13 cellular contexts compared by ENCODE assay signal in genomic region chr16:27434141-27435051, GRCh38. TPM values are rescaled to one million over a fixed set of nuclear protein-coding genes. Genes with fewer than 3 reads are reported as not detected.
DNase-seq lines count a peak whose midpoint lies in the region; ATAC-seq and TF ChIP-seq lines count a peak whose summit lies in the region.
"Had no signal": no experiment of that assay in that cellular context is flagged by ENCODE, and none has a peak within 500 bp of the region (broad histone marks: within the 10 kb centered on the region; RNA-seq: fewer than 3 reads in every experiment).

No MANE protein-coding gene starts in this region.

- peak overlapping the region in 3 of 6 donors; percentile 23 to 66 (median 62) for H3K27ac Mint-ChIP-seq in immature natural killer cell

- no peak for TF ChIP-seq POLR2A in lower leg skin (IDR thresholded peaks at IDR 0.05)
- no peak for TF ChIP-seq POLR2A in stomach (IDR thresholded peaks at IDR 0.05)

- no peak for TF ChIP-seq CTCF in lower leg skin (IDR thresholded peaks at IDR 0.05)
- no peak for TF ChIP-seq CTCF in stomach (IDR thresholded peaks at IDR 0.05)

- no peak for ATAC-seq in activated T-cell treated with anti-CD3 and anti-CD28 coated beads, Interleukin-2, amount 50 U/mL, for 4 hours
- ATAC-seq: SK-N-SH treated with all-trans-retinoic acid at 6 μM for 48 hours had no signal

- WGBS in lower leg skin, 2 donors: 87 to 88% methylated on average over 16 of the region's 16 CpGs
- WGBS in stomach, 5 donors: 81 to 91% (median 87%) methylated on average over 16 of the region's 16 CpGs

- peaks cover 37% of the 10 kb centered on the region for H3K36me3 Mint-ChIP-seq in activated T-cell treated with anti-CD3 and anti-CD28 coated beads, Interleukin-2, amount 50 U/mL, for 4 hours (ENCODE audit: insufficient read depth)
- H3K36me3 Mint-ChIP-seq in immature natural killer cell: peaks cover 8 to 38% (median 30%) of the 10 kb centered on the region in 3 donors

- H3K4me1 Mint-ChIP-seq in activated T-cell treated with anti-CD3 and anti-CD28 coated beads, Interleukin-2, amount 50 U/mL, for 4 hours (ENCODE audit: low read depth): peaks cover 23% of the 10 kb centered on the region
- H3K4me1 Mint-ChIP-seq in immature natural killer cell: peaks cover 27 to 28% of the 10 kb centered on the region in 2 donors

- TF ChIP-seq EP300 in stomach (IDR thresholded peaks at IDR 0.05): no peak

- H3K4me3 ChIP-seq in lower leg skin (ENCODE audit: low read depth, poor library complexity, severe bottlenecking) (no peak overlapping the region), stomach (no peak overlapping the region)
- H3K4me3 ChIP-seq: breast epithelium had no signal

- H3K9me3 Mint-ChIP-seq in activated T-cell treated with anti-CD3 and anti-CD28 coated beads, Interleukin-2, amount 50 U/mL, for 4 hours: no peaks in the 10 kb centered on the region
- H3K9me3 Mint-ChIP-seq in immature natural killer cell: no peaks in the 10 kb centered on the region

- no peak overlapping the region for H3K27ac ChIP-seq in stomach
- H3K27ac ChIP-seq: breast epithelium, VCaP had no signal

- intact Hi-C loops in lower leg skin (cut with DNase I; ENCODE audit: low total_unique reads): no loop called here
- intact Hi-C loops in stomach (cut with DNase I; ENCODE audit: low total_unique reads): no loop called here

- H3K36me3 ChIP-seq in stomach: peaks cover 0 to 5% (median 0%) of the 10 kb centered on the region in 4 donors
- H3K36me3 ChIP-seq: breast epithelium had no signal

- peaks cover 0 to 33% (median 0%) of the 10 kb centered on the region in 3 donors for H3K27me3 ChIP-seq in stomach

- H3K4me1 ChIP-seq in stomach: no peaks in the 10 kb centered on the region
- H3K4me1 ChIP-seq: breast epithelium had no signal

- DNase-seq in activated CD4-positive, alpha-beta T cell treated with anti-CD3 and anti-CD28 coated beads for 48 hours: peak; percentile 4
- DNase-seq in activated CD4-positive, alpha-beta T cell treated with anti-CD3 and anti-CD28 coated beads for 1 hour: no peak
- peak; percentile 3 for DNase-seq in activated T-cell treated with anti-CD3 and anti-CD28 coated beads, Interleukin-2, amount 50 U/mL, for 4 hours
- DNase-seq in lower leg skin (ENCODE audit: low spot score in 2 of 2) (peak; percentile 8 to 58), stomach (peak; percentile 17), SHP77 (lab: John Stamatoyannopoulos, UW) (no peak), 8988T (no peak), immature natural killer cell (no peak)
- DNase-seq: NCI-H1105, NCI-H345 had no signal

- no peaks in the 10 kb centered on the region for H3K9me3 ChIP-seq in stomach
- H3K9me3 ChIP-seq: breast epithelium had no signal

- no peaks in the 10 kb centered on the region for H3K27me3 Mint-ChIP-seq in activated T-cell treated with anti-CD3 and anti-CD28 coated beads, Interleukin-2, amount 50 U/mL, for 4 hours (ENCODE audit: low read depth)
- peaks cover 0 to 5% (median 2%) of the 10 kb centered on the region in 3 donors for H3K27me3 Mint-ChIP-seq in immature natural killer cell (ENCODE audit: low read depth in 3 of 3)

- H3K4me3 Mint-ChIP-seq in activated T-cell treated with anti-CD3 and anti-CD28 coated beads, Interleukin-2, amount 50 U/mL, for 4 hours: no peak overlapping the region
- no peak overlapping the region for H3K4me3 Mint-ChIP-seq in immature natural killer cell

RNA-seq across cellular contexts. Expression of gene IL21R, which starts 32.4 kb away (rescaled TPM):
- total RNA-seq in activated T-cell treated with anti-CD3 and anti-CD28 coated beads, Interleukin-2, amount 50 U/mL, for 4 hours: 10 to 100 TPM; 90.7 to 94.9 (median 91.4) TPM
- total RNA-seq in lower leg skin (under 1 TPM; 0.15 to 0.58 (median 0.37) TPM), stomach (under 1 TPM in 2 of 5 donors, not detected in 3; 0.14 to 0.73 TPM)
- polyA plus RNA-seq in stomach (under 1 TPM in 2 of 3 donors, not detected in 1; 0.33 to 0.44 TPM), immature natural killer cell (10 to 100 TPM; 27.5 to 59.7 (median 49.6) TPM)

Comparison
In these comparisons a context has a peak if more than half of its experiments do, and no peak if none do; other contexts are left out.
1. DNase-seq: peak in activated CD4-positive, alpha-beta T cell treated with anti-CD3 and anti-CD28 coated beads for 48 hours (single experiment), activated T-cell treated with anti-CD3 and anti-CD28 coated beads, Interleukin-2, amount 50 U/mL, for 4 hours (single experiment), lower leg skin (2 of 2) and stomach (single experiment); none in activated CD4-positive, alpha-beta T cell treated with anti-CD3 and anti-CD28 coated beads for 1 hour (single experiment), SHP77 (0 of 2), 8988T (single experiment) and immature natural killer cell (0 of 3).
2. RNA of gene IL21R, which starts 32.4 kb away (total RNA-seq): 90.7 to 94.9 TPM in activated T-cell treated with anti-CD3 and anti-CD28 coated beads, Interleukin-2, amount 50 U/mL, for 4 hours; 0.15 to 0.58 TPM in lower leg skin and 0.14 to 0.73 TPM in stomach; every median in the first group is over 10 times any median in the second.